In genomic region chr9:5628183-5628529, GRCh38 we compare ENCODE assay signal across 8 cellular contexts. TPM values are rescaled to one million over a fixed set of nuclear protein-coding genes. Genes with fewer than 3 reads are reported as not detected.
DNase-seq lines count a peak whose midpoint lies in the region; ATAC-seq and TF ChIP-seq lines count a peak whose summit lies in the region.

No MANE protein-coding gene starts in this region.

- intact Hi-C loops in sigmoid colon (cut with DNase I) = loop anchor here (2.0 to 5.0 kb wide), 5 partner anchors 205 to 1129 kb away; partner anchors contain the start of genes CDC37L1, ERMP1, JAK2 and KDM4C

- H3K9me3 ChIP-seq in SK-N-MC (ENCODE audit: low read depth, low read length) (no peaks in the 10 kb centered on the region), sigmoid colon (no peaks in the 10 kb centered on the region)

- TF ChIP-seq POLR2A in sigmoid colon (IDR thresholded peaks at IDR 0.05) = no peak

- DNase-seq in SK-N-MC (ENCODE audit: low read depth, low spot score) (no peak), fibroblast of pulmonary artery (ENCODE audit: low read depth) (no peak), sigmoid colon (no peak), occipital lobe (lab: John Stamatoyannopoulos, UW) (no peak)

- no peak for TF ChIP-seq CTCF in GM12875 (IDR thresholded peaks at IDR 0.05; ENCODE audit: borderline replicate concordance, insufficient read depth, low read depth, low read length)
- no peak for TF ChIP-seq CTCF in fibroblast of pulmonary artery (IDR thresholded peaks at IDR 0.05; ENCODE audit: low read length, missing control alignments)
- TF ChIP-seq CTCF in sigmoid colon (IDR thresholded peaks at IDR 0.05) = no peak

- ATAC-seq in GM21381 (IDR thresholded peaks at IDR 0.05; ENCODE audit: unreplicated experiment) (no peak), HG03520 (IDR thresholded peaks at IDR 0.05; ENCODE audit: unreplicated experiment) (no peak), HG03565 (IDR thresholded peaks at IDR 0.05; ENCODE audit: unreplicated experiment) (no peak)

- WGBS in sigmoid colon, 2 donors = 1 to 3% methylated on average over 7 of the region's 7 CpGs

- peaks cover 0 to 61% (median 42%) of the 10 kb centered on the region in 4 donors for H3K4me1 ChIP-seq in sigmoid colon

- peak overlapping the region; percentile 98 for H3K9ac ChIP-seq in SK-N-MC (ENCODE audit: insufficient read length)

- H3K27ac ChIP-seq in SK-N-MC = peak overlapping the region; percentile 100
- peak overlapping the region; percentile 92 to 98 (median 98) for H3K27ac ChIP-seq in sigmoid colon

- H3K36me3 ChIP-seq in SK-N-MC (ENCODE audit: insufficient read depth, low read length) = no peaks in the 10 kb centered on the region
- H3K36me3 ChIP-seq in sigmoid colon = no peaks in the 10 kb centered on the region

- H3K4me3 ChIP-seq in GM12875 (ENCODE audit: low read depth, low read length) (peak overlapping the region; percentile 98), SK-N-MC (peak overlapping the region; percentile 100), fibroblast of pulmonary artery (replicated peaks; ENCODE audit: low read depth, low read length) (peak overlapping the region; percentile 89), sigmoid colon (peak overlapping the region; percentile 55 to 90 (median 88))

- H3K27me3 ChIP-seq in sigmoid colon = no peaks in the 10 kb centered on the region

- TF ChIP-seq EP300 in sigmoid colon (IDR thresholded peaks at IDR 0.05) = no peak

RNA-seq across cellular contexts. Expression of gene RIC1, which starts 0.8 kb away (rescaled TPM):
- total RNA-seq in sigmoid colon (10 to 100 TPM; 29.1 to 44.3 (median 32.3) TPM), occipital lobe (33.4 TPM)
- polyA plus RNA-seq in sigmoid colon = 1 to 10 TPM; 3.0 to 6.3 (median 4.2) TPM
